1 cellular context compared by ENCODE assay signal in the genomic region with DNA sequence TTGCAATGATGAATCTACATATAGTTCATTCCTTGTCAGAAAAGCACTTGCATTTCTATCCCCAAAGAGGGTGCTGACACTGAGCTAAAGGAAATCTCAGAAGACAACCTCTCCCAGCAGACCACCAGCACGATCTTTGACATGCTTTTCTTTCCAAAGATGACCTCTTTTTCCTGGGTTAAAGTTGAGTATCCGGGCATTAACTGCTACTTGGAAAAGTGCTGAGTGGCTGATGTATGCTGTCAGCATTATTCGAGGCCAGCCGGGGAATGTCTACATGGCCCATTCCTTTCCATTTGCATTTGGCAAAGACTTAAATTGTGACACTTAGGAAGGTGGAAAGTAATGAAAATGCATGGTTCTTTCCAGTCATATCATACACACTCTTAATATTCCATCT.
TF ChIP-seq lines count a peak whose summit lies in the region.

No MANE protein-coding gene starts in this region.

TF ChIP-seq in WTC11, 78 proteins besides CTCF, POLR2A, EP300 and RAD21 (continued from another document):
- TF ChIP-seq, protein P1, sequence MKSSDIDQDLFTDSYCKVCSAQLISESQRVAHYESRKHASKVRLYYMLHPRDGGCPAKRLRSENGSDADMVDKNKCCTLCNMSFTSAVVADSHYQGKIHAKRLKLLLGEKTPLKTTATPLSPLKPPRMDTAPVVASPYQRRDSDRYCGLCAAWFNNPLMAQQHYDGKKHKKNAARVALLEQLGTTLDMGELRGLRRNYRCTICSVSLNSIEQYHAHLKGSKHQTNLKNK (CRISPR knock-in tag; IDR thresholded peaks at IDR 0.05), result no peak
- TF ChIP-seq, protein P2, sequence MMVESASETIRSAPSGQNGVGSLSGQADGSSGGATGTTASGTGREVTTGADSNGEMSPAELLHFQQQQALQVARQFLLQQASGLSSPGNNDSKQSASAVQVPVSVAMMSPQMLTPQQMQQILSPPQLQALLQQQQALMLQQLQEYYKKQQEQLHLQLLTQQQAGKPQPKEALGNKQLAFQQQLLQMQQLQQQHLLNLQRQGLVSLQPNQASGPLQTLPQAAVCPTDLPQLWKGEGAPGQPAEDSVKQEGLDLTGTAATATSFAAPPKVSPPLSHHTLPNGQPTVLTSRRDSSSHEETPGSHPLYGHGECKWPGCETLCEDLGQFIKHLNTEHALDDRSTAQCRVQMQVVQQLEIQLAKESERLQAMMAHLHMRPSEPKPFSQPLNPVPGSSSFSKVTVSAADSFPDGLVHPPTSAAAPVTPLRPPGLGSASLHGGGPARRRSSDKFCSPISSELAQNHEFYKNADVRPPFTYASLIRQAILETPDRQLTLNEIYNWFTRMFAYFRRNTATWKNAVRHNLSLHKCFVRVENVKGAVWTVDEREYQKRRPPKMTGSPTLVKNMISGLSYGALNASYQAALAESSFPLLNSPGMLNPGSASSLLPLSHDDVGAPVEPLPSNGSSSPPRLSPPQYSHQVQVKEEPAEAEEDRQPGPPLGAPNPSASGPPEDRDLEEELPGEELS (CRISPR knock-in tag; IDR thresholded peaks at IDR 0.05), result no peak
